Comparison of ENCODE assay signal across 19 cellular contexts in the genomic region with DNA sequence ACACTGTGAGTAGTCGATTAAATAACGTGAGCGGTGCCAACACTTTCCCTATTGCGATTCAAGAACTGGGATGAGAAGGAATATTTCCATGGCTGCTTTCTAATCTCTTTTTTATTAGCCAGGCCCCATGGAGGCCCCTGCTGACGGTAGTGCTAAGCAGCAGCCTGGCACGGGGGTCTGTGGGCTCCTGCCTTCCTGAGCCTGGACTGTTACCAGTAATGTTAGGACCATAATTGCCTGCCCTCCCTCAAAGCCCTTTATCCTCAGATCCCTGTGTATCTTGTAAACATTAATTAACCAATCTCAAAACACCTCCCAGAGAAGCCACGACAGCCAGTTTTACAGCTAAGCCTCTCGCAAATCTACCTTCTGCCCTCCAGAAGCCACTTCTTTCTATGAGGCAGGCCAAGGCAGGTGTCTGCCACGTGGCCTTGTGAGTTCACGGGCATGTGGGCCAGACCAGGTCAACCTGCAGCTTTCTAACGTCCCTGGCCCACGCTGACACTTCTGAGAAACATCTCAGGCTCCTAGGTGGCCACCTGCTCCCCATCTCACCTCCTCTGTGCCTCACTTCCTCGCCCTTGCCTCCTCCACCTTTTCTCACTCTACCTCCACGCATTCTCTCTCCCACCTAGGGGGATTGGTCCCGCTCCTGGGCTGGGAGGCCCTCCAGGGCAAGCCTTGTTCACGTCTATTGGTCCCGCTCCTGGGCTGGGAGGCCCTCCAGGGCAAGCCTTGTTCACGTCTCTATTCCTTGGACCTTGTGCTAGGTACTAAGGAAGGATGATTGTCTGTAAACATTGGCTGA.
A peak's percentile ranks its signal among the peaks of the same experiment; 100 is the strongest.
DNase-seq lines count a peak whose midpoint lies in the region; ATAC-seq and TF ChIP-seq lines count a peak whose summit lies in the region.
"Had no signal": no experiment of that assay in that cellular context is flagged by ENCODE, and none has a peak within 500 bp of the region (broad histone marks: within the 10 kb centered on the region; RNA-seq: fewer than 3 reads in every experiment).

No MANE protein-coding gene starts in this region.

- H3K36me3 ChIP-seq in left ventricle myocardium inferior (no peaks in the 10 kb centered on the region), A673 (ENCODE audit: insufficient read depth, low read length, poor library complexity, severe bottlenecking) (no peaks in the 10 kb centered on the region)
- no peaks in the 10 kb centered on the region for H3K36me3 ChIP-seq in CD8-positive, alpha-beta T cell (ENCODE audit: insufficient read depth, low read length)
- H3K36me3 ChIP-seq: SJSA1 had no signal

- H3K4me1 ChIP-seq in left ventricle myocardium inferior (peaks cover 8% of the 10 kb centered on the region), A673 (ENCODE audit: insufficient read depth, low read length, poor library complexity, severe bottlenecking) (no peaks in the 10 kb centered on the region)
- peaks cover 5% of the 10 kb centered on the region for H3K4me1 ChIP-seq in CD8-positive, alpha-beta T cell (ENCODE audit: insufficient read depth, low read length)
- H3K4me1 ChIP-seq: SJSA1 had no signal

- BruUV-seq in A673 (replicated peaks; lab: Mats Ljungman, UMichigan) = no TSS peak

- H3K27me3 Mint-ChIP-seq in glutamatergic neuron (ENCODE audit: unreplicated experiment) = peaks cover 5% of the 10 kb centered on the region
- H3K27me3 Mint-ChIP-seq in nephron (ENCODE audit: low read depth) = peaks cover 39% of the 10 kb centered on the region
- no peaks in the 10 kb centered on the region for H3K27me3 Mint-ChIP-seq in CD8-positive, alpha-beta T cell (ENCODE audit: low read depth)
- H3K27me3 Mint-ChIP-seq: CD4-positive, CD25-positive, alpha-beta regulatory T cell had no signal

- H3K4me1 Mint-ChIP-seq in glutamatergic neuron (ENCODE audit: low read depth, unreplicated experiment) (peaks cover 3% of the 10 kb centered on the region), nephron (peaks cover 10% of the 10 kb centered on the region)
- peaks cover 8% of the 10 kb centered on the region for H3K4me1 Mint-ChIP-seq in CD8-positive, alpha-beta T cell (ENCODE audit: low read depth)

- H3K27me3 ChIP-seq in left ventricle myocardium inferior (ENCODE audit: low read depth) (peaks cover 13% of the 10 kb centered on the region), A673 (replicated peaks; ENCODE audit: insufficient read depth, low read depth, low read length, poor library complexity) (no peaks in the 10 kb centered on the region)
- no peaks in the 10 kb centered on the region for H3K27me3 ChIP-seq in CD8-positive, alpha-beta T cell (ENCODE audit: insufficient read depth, low read length)

- H3K4me3 Mint-ChIP-seq in glutamatergic neuron (ENCODE audit: unreplicated experiment) (no peak overlapping the region), nephron (no peak overlapping the region)
- H3K4me3 Mint-ChIP-seq in CD8-positive, alpha-beta T cell = no peak overlapping the region
- H3K4me3 Mint-ChIP-seq: CD4-positive, CD25-positive, alpha-beta regulatory T cell had no signal

- H3K9me3 ChIP-seq in left ventricle myocardium inferior (replicated peaks) = no peaks in the 10 kb centered on the region
- no peaks in the 10 kb centered on the region for H3K9me3 ChIP-seq in CD8-positive, alpha-beta T cell (ENCODE audit: low read length)
- no peaks in the 10 kb centered on the region for H3K9me3 ChIP-seq in A673 (ENCODE audit: low read depth, low read length, poor library complexity, severe bottlenecking)
- H3K9me3 ChIP-seq: SJSA1 had no signal

- TF ChIP-seq CTCF in left ventricle myocardium inferior (IDR thresholded peaks at IDR 0.05; ENCODE audit: borderline replicate concordance) (no peak), glutamatergic neuron (IDR thresholded peaks at IDR 0.05; ENCODE audit: partially characterized antibody, unreplicated experiment) (no peak), nephron (IDR thresholded peaks at IDR 0.05; ENCODE audit: unreplicated experiment in 3 of 3) (no peak), A673 (conservative IDR thresholded peaks at IDR 0.05; ENCODE audit: low read depth, low read length) (no peak)
- TF ChIP-seq CTCF in CD8-positive, alpha-beta T cell (IDR thresholded peaks at IDR 0.05) = no peak

- H3K36me3 Mint-ChIP-seq in glutamatergic neuron (ENCODE audit: unreplicated experiment) (no peaks in the 10 kb centered on the region), nephron (ENCODE audit: low read depth) (no peaks in the 10 kb centered on the region)
- peaks cover 32% of the 10 kb centered on the region for H3K36me3 Mint-ChIP-seq in CD8-positive, alpha-beta T cell

- H3K27ac ChIP-seq in left ventricle myocardium inferior (replicated peaks) = no peak overlapping the region
- no peak overlapping the region for H3K27ac ChIP-seq in CD8-positive, alpha-beta T cell (ENCODE audit: low read depth, low read length)
- H3K27ac ChIP-seq in A673 (ENCODE audit: low read depth, low read length, poor library complexity, severe bottlenecking) = no peak overlapping the region
- H3K27ac ChIP-seq: SJSA1 had no signal

- H3K27ac Mint-ChIP-seq in glutamatergic neuron (ENCODE audit: unreplicated experiment) (peak overlapping the region; percentile 43), nephron (peak overlapping the region in 2 of 3 experiments; percentile 49 to 56)
- H3K27ac Mint-ChIP-seq in CD8-positive, alpha-beta T cell = no peak overlapping the region

- H3K4me3 ChIP-seq in left ventricle myocardium inferior = no peak overlapping the region
- no peak overlapping the region for H3K4me3 ChIP-seq in CD8-positive, alpha-beta T cell (ENCODE audit: low read depth, low read length)
- no peak overlapping the region for H3K4me3 ChIP-seq in A673 (ENCODE audit: low read depth, low read length, poor library complexity, severe bottlenecking)
- H3K4me3 ChIP-seq: SJSA1 had no signal

- DNase-seq in cardiac septum (ENCODE audit: low spot score) (peak; percentile 50), left ventricle myocardium inferior (no peak), glutamatergic neuron (no peak), dedifferentiated amniotic fluid mesenchymal stem cell (ENCODE audit: extremely low spot score) (no peak), A673 (ENCODE audit: low spot score) (no peak), NCI-H510A treated with DMSO at 0.1 percent for 48 hours (lab: John Stamatoyannopoulos, UW) (no peak)
- DNase-seq in CD8-positive, alpha-beta T cell = no peak
- DNase-seq: AML-193; CD4-positive, CD25-positive, alpha-beta regulatory T cell; DND-41; GDM1; GOT3; KG1; NCI-H1105; NCI-H1694 treated with DMSO at 0.1 percent for 48 hours; NCI-H446; OCI-M1 had no signal

- no peak for ATAC-seq in CD8-positive, alpha-beta T cell

- H3K9me3 Mint-ChIP-seq in glutamatergic neuron (ENCODE audit: unreplicated experiment) = peaks cover 5% of the 10 kb centered on the region
- H3K9me3 Mint-ChIP-seq in nephron = no peaks in the 10 kb centered on the region
- no peaks in the 10 kb centered on the region for H3K9me3 Mint-ChIP-seq in CD8-positive, alpha-beta T cell
- H3K9me3 Mint-ChIP-seq: CD4-positive, CD25-positive, alpha-beta regulatory T cell had no signal

- CTCF ChIA-PET in CD8-positive, alpha-beta T cell (lab: Charles Lee) = interaction anchor here (1.0 kb wide), 1 partner anchor 64 kb away, joined by 3 read pairs; the partner anchor contains the start of gene EDAR
- CTCF ChIA-PET in A673 (lab: Charles Lee) = no interaction called here

- intact Hi-C loops in cardiac septum (cut with DNase I) (no loop called here), left ventricle myocardium inferior (cut with micrococcal nuclease) (no loop called here), A673 (cut with micrococcal nuclease; ENCODE audit: unreplicated experiment) (loop anchor here (5.0 kb wide), 1 partner anchor 588 kb away; no protein-coding TSS in a partner anchor)
- intact Hi-C loops in CD8-positive, alpha-beta T cell (cut with DNase I, micrococcal nuclease) = loop anchor here (5.0 kb wide), 3 partner anchors 43 to 178 kb away; no protein-coding TSS in a partner anchor

- POLR2A ChIA-PET in CD8-positive, alpha-beta T cell (lab: Charles Lee) = no interaction called here
- POLR2A ChIA-PET in A673 (lab: Charles Lee; ENCODE audit: low non-redundant PET) = no interaction called here

Comparison
In these comparisons a context has a peak if more than half of its experiments do, and no peak if none do; other contexts are left out.
1. intact Hi-C loops: an anchor here in CD8-positive, alpha-beta T cell (5.0 kb wide) and A673 (5.0 kb wide); none called in cardiac septum and left ventricle myocardium inferior.